In genomic region chr16:30657866-30658730, GRCh38 we compare ENCODE assay signal across 8 cellular contexts. TPM values are rescaled to one million over a fixed set of nuclear protein-coding genes. Genes with fewer than 3 reads are reported as not detected.
A peak's percentile ranks its signal among the peaks of the same experiment; 100 is the strongest.
DNase-seq lines count a peak whose midpoint lies in the region; ATAC-seq, FAIRE-seq and TF ChIP-seq lines count a peak whose summit lies in the region.

Gene FBRS (plus strand): TSS chr16:30658431. CDS start chr16:30659519, 1,088 bp downstream.

- H3K4me3 ChIP-seq in BJ (ENCODE audit: low read depth, low read length) (peak within 1 kb of the TSS; percentile 90), coronary artery (peak within 1 kb of the TSS; percentile 77)

- peak; percentile 62 for ATAC-seq in HG03460 (IDR thresholded peaks at IDR 0.05; ENCODE audit: unreplicated experiment)
- peak; percentile 72 for ATAC-seq in left colon

- H3K36me3 Mint-ChIP-seq in activated CD4-positive, alpha-beta T cell treated with anti-CD3 and anti-CD28 coated beads, Interleukin-2, amount 10 ng/mL, durations not matched to agents 24 days and 14 days (ENCODE audit: low read depth) = peaks cover 62% of the 10 kb centered on the region

- intact Hi-C loops in activated CD4-positive, alpha-beta T cell treated with anti-CD3 and anti-CD28 coated beads, Interleukin-2, amount 10 ng/mL, durations not matched to agents 24 days and 14 days (cut with micrococcal nuclease) = loop anchor here (1.0 to 10.0 kb wide), 15 partner anchors 8 to 1217 kb away; partner anchors contain the start of genes CFAP119, HIRIP3, INO80E and PHKG2
- intact Hi-C loops in left colon (cut with DNase I, micrococcal nuclease) = no loop called here

- peaks cover 38% of the 10 kb centered on the region for H3K4me1 Mint-ChIP-seq in activated CD4-positive, alpha-beta T cell treated with anti-CD3 and anti-CD28 coated beads, Interleukin-2, amount 10 ng/mL, durations not matched to agents 24 days and 14 days

- TF ChIP-seq CTCF in BJ (IDR thresholded peaks at IDR 0.05; ENCODE audit: insufficient read depth, low read depth, low read length) = peak; percentile 68
- TF ChIP-seq CTCF in coronary artery (IDR thresholded peaks at IDR 0.05) = peak; percentile 66

- H3K27me3 ChIP-seq in BJ (ENCODE audit: control insufficient read depth, insufficient read depth, low read length) = no peaks in the 10 kb centered on the region

- H3K36me3 ChIP-seq in BJ (ENCODE audit: control insufficient read depth, insufficient read depth, low read length) = peaks cover 27% of the 10 kb centered on the region

- FAIRE-seq in GM19239 (lab: Jason Lieb, UNC) = peak; percentile 97

- H3K4me3 Mint-ChIP-seq in activated CD4-positive, alpha-beta T cell treated with anti-CD3 and anti-CD28 coated beads, Interleukin-2, amount 10 ng/mL, durations not matched to agents 24 days and 14 days = peak within 1 kb of the TSS; percentile 94

- POLR2A ChIA-PET in BJ (lab: Charles Lee) = interaction anchor here (0.5 to 0.6 kb wide), 2 partner anchors 35 to 156 kb away, joined by 3 read pairs; no protein-coding TSS in a partner anchor

- H3K27me3 Mint-ChIP-seq in activated CD4-positive, alpha-beta T cell treated with anti-CD3 and anti-CD28 coated beads, Interleukin-2, amount 10 ng/mL, durations not matched to agents 24 days and 14 days = no peaks in the 10 kb centered on the region

- H3K27ac Mint-ChIP-seq in activated CD4-positive, alpha-beta T cell treated with anti-CD3 and anti-CD28 coated beads, Interleukin-2, amount 10 ng/mL, durations not matched to agents 24 days and 14 days = peak within 1 kb of the TSS; percentile 100

- no peaks in the 10 kb centered on the region for H3K9me3 Mint-ChIP-seq in activated CD4-positive, alpha-beta T cell treated with anti-CD3 and anti-CD28 coated beads, Interleukin-2, amount 10 ng/mL, durations not matched to agents 24 days and 14 days

- CTCF ChIA-PET in BJ (lab: Yijun Ruan, JAX) = interaction anchor here (0.6 to 4.6 kb wide), 6 partner anchors 15 to 1465 kb away, joined by 3 to 43 read pairs (median 3); no protein-coding TSS in a partner anchor

- DNase-seq in BJ (ENCODE audit: low read depth) (peak; percentile 100), GM19239 (ENCODE audit: insufficient read length, low spot score) (peak; percentile 89), NCI-H526 (lab: John Stamatoyannopoulos, UW) (peak; percentile 100), coronary artery (ENCODE audit: low spot score) (peak; percentile 100), left colon (peak; percentile 100)
- peak; percentile 100 for DNase-seq in activated CD4-positive, alpha-beta T cell treated with anti-CD3 and anti-CD28 coated beads, Interleukin-2, amount 10 ng/mL, durations not matched to agents 24 days and 14 days
- DNase-seq in stimulated activated CD4-positive, alpha-beta T cell treated with anti-CD3 and anti-CD28 coated beads, Interleukin-2, amount 100 ng/mL, for 24 hours = peak; percentile 100

- H3K27ac ChIP-seq in coronary artery = peak within 1 kb of the TSS; percentile 92 to 95

RNA-seq across cellular contexts. Expression of gene FBRS, which starts in this region (rescaled TPM):
- 7.8 and 9.4 TPM in 2 replicates for polyA plus RNA-seq in BJ (2011; rRNA removed)
- polyA minus RNA-seq in BJ (2011; rRNA and poly(A)+ RNA removed) = 14.9 and 15.3 TPM in 2 replicates
- total RNA-seq in activated CD4-positive, alpha-beta T cell treated with anti-CD3 and anti-CD28 coated beads, Interleukin-2, amount 10 ng/mL, durations not matched to agents 24 days and 14 days = 121 and 124 TPM in 2 replicates
- total RNA-seq in left colon = 10 to 100 TPM; 71.8 to 78.8 TPM

Comparison
In these comparisons a context has a peak if more than half of its experiments do, and no peak if none do; other contexts are left out.
1. Peak in every context shown above with its lines: DNase-seq, ATAC-seq, H3K4me3 ChIP-seq and H3K27ac ChIP-seq.